In genomic region chr7:121397346-121397745, GRCh38 we compare ENCODE assay signal across 13 cellular contexts. TPM values are rescaled to one million over a fixed set of nuclear protein-coding genes. Genes with fewer than 3 reads are reported as not detected.
DNase-seq lines count a peak whose midpoint lies in the region; ATAC-seq and TF ChIP-seq lines count a peak whose summit lies in the region.
"Had no signal": no experiment of that assay in that cellular context is flagged by ENCODE, and none has a peak within 500 bp of the region (broad histone marks: within the 10 kb centered on the region; RNA-seq: fewer than 3 reads in every experiment).

No MANE protein-coding gene starts in this region.

- no peak for ATAC-seq in activated CD8-positive, alpha-beta T cell treated with anti-CD3 and anti-CD28 coated beads for 36 hours
- ATAC-seq in HG02938 (IDR thresholded peaks at IDR 0.05; ENCODE audit: unreplicated experiment) = no peak

- H3K4me1 ChIP-seq in GM23248 (ENCODE audit: insufficient read depth) = no peaks in the 10 kb centered on the region
- peaks cover 3 to 10% of the 10 kb centered on the region in 2 donors for H3K4me1 ChIP-seq in muscle layer of duodenum (ENCODE audit: control insufficient read depth in 1 of 2, insufficient read depth in 2 of 2, low read length in 2 of 2)

- peak; percentile 42 for DNase-seq in DMS 273 (lab: John Stamatoyannopoulos, UW; ENCODE audit: unreplicated experiment)
- DNase-seq in DMS 273 treated with DMSO at 0.1 percent for 48 hours (lab: John Stamatoyannopoulos, UW) = no peak
- DNase-seq in GM23248 = no peak
- DNase-seq in activated CD8-positive, alpha-beta T cell treated with anti-CD3 and anti-CD28 coated beads for 36 hours = no peak
- DNase-seq in midbrain (lab: John Stamatoyannopoulos, UW) = no peak
- DNase-seq in COLO668 (lab: John Stamatoyannopoulos, UW; ENCODE audit: unreplicated experiment) = no peak
- DNase-seq: 8988T; DMS79 treated with DMSO at 0.1 percent for 48 hours; NK-92 treated with Interleukin-12 subunit alpha and Interleukin-12 subunit beta, amount 100 ng/mL, for 24 hours; stimulated activated CD4-positive, alpha-beta T cell treated with anti-CD3 and anti-CD28 coated beads, Interleukin-2, amount 100 ng/mL, for 24 hours had no signal

- H3K27ac Mint-ChIP-seq in activated CD8-positive, alpha-beta T cell treated with anti-CD3 and anti-CD28 coated beads for 36 hours = no peak overlapping the region

- H3F3A ChIP-seq in GM23248 (ENCODE audit: insufficient read depth) = peaks cover 10% of the 10 kb centered on the region; the same call in 1 of the 2 replicates

- in situ Hi-C loops in GM23248 (cut with MboI) = no loop called here

- TF ChIP-seq CTCF in activated CD8-positive, alpha-beta T cell treated with anti-CD3 and anti-CD28 coated beads for 36 hours (IDR thresholded peaks at IDR 0.05) = no peak

- H3K27ac ChIP-seq in GM23248 = no peak overlapping the region
- peak overlapping the region; percentile 7 for H3K27ac ChIP-seq in muscle layer of duodenum (ENCODE audit: low read length)

- WGBS in GM23248 (ENCODE audit: low coverage in 1 of 2, low lambda C conversion rate in 2 of 2, missing lambda C conversion rate in 2 of 2), 2 experiments = 92 to 95% methylated on average over 3 of the region's 3 CpGs

- H3K4me1 Mint-ChIP-seq in activated CD8-positive, alpha-beta T cell treated with anti-CD3 and anti-CD28 coated beads for 36 hours (ENCODE audit: low read depth) = peaks cover 28% of the 10 kb centered on the region

- H3K36me3 ChIP-seq in GM23248 (ENCODE audit: low read depth) (no peaks in the 10 kb centered on the region), muscle layer of duodenum (ENCODE audit: control insufficient read depth in 1 of 2, insufficient read depth in 2 of 2, low read length in 2 of 2) (no peaks in the 10 kb centered on the region)

- H3K9me3 ChIP-seq in GM23248 (ENCODE audit: low read depth) = no peaks in the 10 kb centered on the region
- no peaks in the 10 kb centered on the region for H3K9me3 ChIP-seq in muscle layer of duodenum (ENCODE audit: control insufficient read depth in 1 of 2, low read length in 2 of 2)

- H3K4me3 Mint-ChIP-seq in activated CD8-positive, alpha-beta T cell treated with anti-CD3 and anti-CD28 coated beads for 36 hours = peak overlapping the region; percentile 28

- H3K9me3 Mint-ChIP-seq in activated CD8-positive, alpha-beta T cell treated with anti-CD3 and anti-CD28 coated beads for 36 hours = peaks cover 2% of the 10 kb centered on the region
- H3K9me3 Mint-ChIP-seq: central memory CD8-positive, alpha-beta T cell had no signal

- peaks cover 13% of the 10 kb centered on the region for H3K36me3 Mint-ChIP-seq in activated CD8-positive, alpha-beta T cell treated with anti-CD3 and anti-CD28 coated beads for 36 hours (ENCODE audit: low read depth)

- H2AFZ ChIP-seq in GM23248 = peak overlapping the region; percentile 94

- intact Hi-C loops in activated CD8-positive, alpha-beta T cell treated with anti-CD3 and anti-CD28 coated beads for 36 hours (cut with micrococcal nuclease) = no loop called here

- H3K4me2 ChIP-seq in GM23248 (ENCODE audit: unreplicated experiment) = no peak overlapping the region

- H3K27me3 ChIP-seq in GM23248 (replicated peaks; ENCODE audit: insufficient read depth) (no peaks in the 10 kb centered on the region), muscle layer of duodenum (ENCODE audit: low read depth, low read length) (no peaks in the 10 kb centered on the region)

- no peak overlapping the region for H3K9ac ChIP-seq in GM23248

- POLR2A ChIA-PET in activated CD8-positive, alpha-beta T cell treated with anti-CD3 and anti-CD28 coated beads for 36 hours (lab: Charles Lee) = interaction anchor here (1.0 to 1.2 kb wide), 2 partner anchors 9 to 134 kb away, joined by 3 to 4 read pairs; no protein-coding TSS in a partner anchor

- H3K79me2 ChIP-seq in GM23248 (ENCODE audit: insufficient read depth) = peaks cover 36% of the 10 kb centered on the region

- CTCF ChIA-PET in activated CD8-positive, alpha-beta T cell treated with anti-CD3 and anti-CD28 coated beads for 36 hours (lab: Charles Lee) = interaction anchor here (0.8 to 6.0 kb wide), 10 partner anchors 8 to 150 kb away, joined by 3 to 83 read pairs (median 18); no protein-coding TSS in a partner anchor

- H3K4me3 ChIP-seq in GM23248 = no peak overlapping the region
- no peak overlapping the region for H3K4me3 ChIP-seq in muscle layer of duodenum (ENCODE audit: low read depth in 1 of 2, low read length in 2 of 2)

- no peaks in the 10 kb centered on the region for H3K27me3 Mint-ChIP-seq in activated CD8-positive, alpha-beta T cell treated with anti-CD3 and anti-CD28 coated beads for 36 hours
- H3K27me3 Mint-ChIP-seq: central memory CD8-positive, alpha-beta T cell had no signal

- H3K9me2 ChIP-seq in GM23248 (ENCODE audit: insufficient read depth) = no peaks in the 10 kb centered on the region

- no peaks in the 10 kb centered on the region for H4K20me1 ChIP-seq in GM23248 (ENCODE audit: insufficient read depth)

RNA-seq across cellular contexts. Expression of gene FAM3C, which starts 1.2 kb away (rescaled TPM):
- total RNA-seq in GM23248 (2014; rRNA removed; shearing (Covaris generic)) = 38.6 and 43.5 TPM in 2 replicates
- polyA plus RNA-seq in GM23248 (2016; fragmentation: Nextera tagmentation; extraction: Ambion mirVana) = 52.4 and 53.1 TPM in 2 replicates
- total RNA-seq in activated CD8-positive, alpha-beta T cell treated with anti-CD3 and anti-CD28 coated beads for 36 hours = 10 to 100 TPM; 18.6 to 19.1 TPM
